ENCODE assay signal across 8 cellular contexts in genomic region chr19:55418185-55418584, GRCh38. TPM values are rescaled to one million over a fixed set of nuclear protein-coding genes. Genes with fewer than 3 reads are reported as not detected.
DNase-seq lines count a peak whose midpoint lies in the region; ATAC-seq and TF ChIP-seq lines count a peak whose summit lies in the region.

No MANE protein-coding gene starts in this region.

- in situ Hi-C loops in brain microvascular endothelial cell (cut with HindIII; ENCODE audit: low pct_ligation_motif_present, low sequenced_read_pairs): no loop called here

- peaks cover 5 to 7% of the 10 kb centered on the region in 2 donors for H3K4me1 Mint-ChIP-seq in immature natural killer cell

- DNase-seq in NCI-H1092 treated with DMSO at 0.1 percent for 48 hours (lab: John Stamatoyannopoulos, UW) (peak; percentile 43), NCI-H1092 (lab: John Stamatoyannopoulos, UW) (no peak), MV-4-11 (lab: John Stamatoyannopoulos, UW) (peak; percentile 72), T-helper 2 cell (peak in 4 of 5 experiments; percentile 24 to 64 (median 29)), brain microvascular endothelial cell (peak; percentile 80), immature natural killer cell (peak; percentile 33 to 57 (median 39))
- DNase-seq in stimulated activated CD4-positive, alpha-beta T cell treated with anti-CD3 and anti-CD28 coated beads, Interleukin-12 subunit alpha, Interleukin-12 subunit beta, amount 100 ng/mL, for 4 hours: peak; percentile 22

- no peaks in the 10 kb centered on the region for H3K9me3 Mint-ChIP-seq in immature natural killer cell

- H3K36me3 Mint-ChIP-seq in immature natural killer cell: no peaks in the 10 kb centered on the region

- no peak overlapping the region for H3K4me3 ChIP-seq in brain microvascular endothelial cell (ENCODE audit: low read depth, low read length)

- H3K27ac ChIP-seq in brain microvascular endothelial cell: no peak overlapping the region

- no peak overlapping the region for H3K4me3 Mint-ChIP-seq in immature natural killer cell

- H3K27me3 ChIP-seq in brain microvascular endothelial cell (replicated peaks): no peaks in the 10 kb centered on the region

- H3K36me3 ChIP-seq in brain microvascular endothelial cell (replicated peaks): no peaks in the 10 kb centered on the region

- H3K27me3 Mint-ChIP-seq in immature natural killer cell (ENCODE audit: low read depth in 3 of 3): peaks cover 2 to 17% (median 10%) of the 10 kb centered on the region in 3 donors

- ATAC-seq in HG02870 (IDR thresholded peaks at IDR 0.05; ENCODE audit: unreplicated experiment): no peak

- TF ChIP-seq CTCF in brain microvascular endothelial cell (IDR thresholded peaks at IDR 0.05; ENCODE audit: low read depth, low read length, missing control alignments): peak; percentile 81

- peak overlapping the region in 1 of 6 donors; percentile 49 for H3K27ac Mint-ChIP-seq in immature natural killer cell

RNA-seq across cellular contexts. Expression of gene UBE2S, which starts 10.6 kb away (rescaled TPM):
- polyA plus RNA-seq in immature natural killer cell: 10 to 100 TPM; 40.2 to 72.1 (median 47.0) TPM

RNA-seq across cellular contexts. Expression of gene SHISA7, which starts 24.9 kb away (rescaled TPM):
- not detected for polyA plus RNA-seq in immature natural killer cell

RNA-seq across cellular contexts. Expression of gene RPL28, which starts 32.5 kb away (rescaled TPM):
- polyA plus RNA-seq in immature natural killer cell: 100 to 1,000 TPM; 118 to 365 (median 350) TPM

RNA-seq across cellular contexts. Expression of gene TMEM238, which starts 34.1 kb away (rescaled TPM):
- 1 to 10 TPM in 1 of 3 donors, not detected in 2; 1.0 TPM for polyA plus RNA-seq in immature natural killer cell

RNA-seq across cellular contexts. Expression of gene TMEM190, which starts 41.6 kb away (rescaled TPM):
- polyA plus RNA-seq in immature natural killer cell: not detected
